1 cellular context compared by ENCODE assay signal in the genomic region with DNA sequence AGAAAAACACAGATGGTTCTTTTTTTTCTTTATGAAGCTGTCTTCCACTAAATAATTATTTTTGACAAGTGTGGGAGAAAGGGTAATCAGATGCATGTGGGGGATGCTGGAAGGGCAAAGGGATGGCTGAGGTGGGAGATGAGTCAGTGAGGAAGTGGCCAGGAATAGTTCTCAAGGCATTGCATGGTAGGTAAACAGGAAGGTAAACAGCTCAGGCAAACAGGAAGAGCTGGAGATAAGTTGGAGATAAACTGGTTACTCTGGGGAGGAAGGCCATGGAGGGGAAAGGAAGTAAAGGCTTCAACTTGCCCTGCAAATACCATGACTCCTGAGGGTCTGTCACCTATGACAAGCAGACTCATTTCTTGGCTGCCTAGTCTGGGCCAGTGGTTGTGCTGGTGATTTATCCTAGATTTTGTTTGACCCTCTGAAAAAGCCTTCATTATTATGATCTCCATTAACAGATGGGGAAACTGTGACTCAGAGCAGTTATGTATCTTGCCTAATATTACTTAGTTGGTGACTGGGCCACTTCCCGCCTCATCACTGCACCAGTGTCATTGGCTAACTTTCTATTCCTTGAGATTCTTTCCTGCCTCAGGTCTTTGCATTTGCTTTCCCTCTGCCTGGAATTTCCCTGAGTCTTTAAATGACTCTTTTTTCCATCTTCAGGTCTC.
A peak's percentile ranks its signal among the peaks of the same experiment; 100 is the strongest.
TF ChIP-seq lines count a peak whose summit lies in the region.

No MANE protein-coding gene starts in this region.

TF ChIP-seq in PFSK-1, 5 proteins besides CTCF, POLR2A, EP300 and RAD21 (continued from another document):
- TF ChIP-seq, protein P1, sequence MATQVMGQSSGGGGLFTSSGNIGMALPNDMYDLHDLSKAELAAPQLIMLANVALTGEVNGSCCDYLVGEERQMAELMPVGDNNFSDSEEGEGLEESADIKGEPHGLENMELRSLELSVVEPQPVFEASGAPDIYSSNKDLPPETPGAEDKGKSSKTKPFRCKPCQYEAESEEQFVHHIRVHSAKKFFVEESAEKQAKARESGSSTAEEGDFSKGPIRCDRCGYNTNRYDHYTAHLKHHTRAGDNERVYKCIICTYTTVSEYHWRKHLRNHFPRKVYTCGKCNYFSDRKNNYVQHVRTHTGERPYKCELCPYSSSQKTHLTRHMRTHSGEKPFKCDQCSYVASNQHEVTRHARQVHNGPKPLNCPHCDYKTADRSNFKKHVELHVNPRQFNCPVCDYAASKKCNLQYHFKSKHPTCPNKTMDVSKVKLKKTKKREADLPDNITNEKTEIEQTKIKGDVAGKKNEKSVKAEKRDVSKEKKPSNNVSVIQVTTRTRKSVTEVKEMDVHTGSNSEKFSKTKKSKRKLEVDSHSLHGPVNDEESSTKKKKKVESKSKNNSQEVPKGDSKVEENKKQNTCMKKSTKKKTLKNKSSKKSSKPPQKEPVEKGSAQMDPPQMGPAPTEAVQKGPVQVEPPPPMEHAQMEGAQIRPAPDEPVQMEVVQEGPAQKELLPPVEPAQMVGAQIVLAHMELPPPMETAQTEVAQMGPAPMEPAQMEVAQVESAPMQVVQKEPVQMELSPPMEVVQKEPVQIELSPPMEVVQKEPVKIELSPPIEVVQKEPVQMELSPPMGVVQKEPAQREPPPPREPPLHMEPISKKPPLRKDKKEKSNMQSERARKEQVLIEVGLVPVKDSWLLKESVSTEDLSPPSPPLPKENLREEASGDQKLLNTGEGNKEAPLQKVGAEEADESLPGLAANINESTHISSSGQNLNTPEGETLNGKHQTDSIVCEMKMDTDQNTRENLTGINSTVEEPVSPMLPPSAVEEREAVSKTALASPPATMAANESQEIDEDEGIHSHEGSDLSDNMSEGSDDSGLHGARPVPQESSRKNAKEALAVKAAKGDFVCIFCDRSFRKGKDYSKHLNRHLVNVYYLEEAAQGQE (IDR thresholded peaks at IDR 0.05; ENCODE audit: insufficient read depth in 1 of 2, low read depth in 2 of 2, low read length in 2 of 2): no peak
- 0 out of 2 replicates have a peak, but pooled peaks have one; percentile 27 for TF ChIP-seq POLR2AphosphoS5 (IDR thresholded peaks at IDR 0.05; ENCODE audit: low read depth, low read length)
